ENCODE assay signal across 26 cellular contexts in genomic region chr1:21495225-21495820, GRCh38. TPM values are rescaled to one million over a fixed set of nuclear protein-coding genes. Genes with fewer than 3 reads are reported as not detected.
"Had no signal": no experiment of that assay in that cellular context is flagged by ENCODE, and none has a peak within 500 bp of the region (broad histone marks: within the 10 kb centered on the region; RNA-seq: fewer than 3 reads in every experiment).

No MANE protein-coding gene starts in this region.

- H3K36me3 ChIP-seq: breast epithelium, MG63, Peyer's patch, SJSA1 had no signal

- H3K4me3 ChIP-seq: breast epithelium, MG63, Peyer's patch, SJSA1 had no signal

- H3K27me3 ChIP-seq: breast epithelium, MG63, Peyer's patch, SJSA1 had no signal

- H3K9me3 ChIP-seq: breast epithelium, MG63, Peyer's patch had no signal

- H3K4me1 ChIP-seq: breast epithelium, Peyer's patch had no signal

- DNase-seq: activated CD4-positive, alpha-beta T cell treated with anti-CD3 and anti-CD28 coated beads for 48 hours; activated CD4-positive, alpha-beta T cell treated with anti-CD3 and anti-CD28 coated beads, Interleukin-2, amount 50 U/mL, for 4 hours; activated CD4-positive, CD25-positive, alpha-beta regulatory T cell treated with anti-CD3 and anti-CD28 coated beads, Interleukin-2, amount 50 U/mL, for 72 hours; activated CD8-positive, alpha-beta memory T cell treated with anti-CD3 and anti-CD28 coated beads, Interleukin-2, amount 10 ng/mL, durations not matched to agents 7 days and 5 days; activated effector memory CD4-positive, alpha-beta T cell treated with Interleukin-2 at 50 U/mL for 16 hours; activated naive CD4-positive, alpha-beta T cell; activated T-cell treated with anti-CD3 and anti-CD28 coated beads, Interleukin-2, amount 50 U/mL, for 24 hours; aorta; KG1; MG63; NCI-H1092 treated with DMSO at 0.1 percent for 48 hours; NCI-H1417 treated with DMSO at 0.1 percent for 48 hours; NCI-H1694; NCI-H2029; NCI-H2107; NCI-H2171 treated with DMSO at 0.1 percent for 48 hours; NCI-H226; NCI-H526; NCI-H82; OCI-M1; Peyer's patch; SHP77 had no signal

- H3K27ac ChIP-seq: breast epithelium, Peyer's patch, RWPE1, SJSA1 had no signal

RNA-seq across cellular contexts. Expression of gene ALPL, which starts 13.9 kb away (rescaled TPM):
- total RNA-seq: activated CD8-positive, alpha-beta memory T cell treated with anti-CD3 and anti-CD28 coated beads, Interleukin-2, amount 10 ng/mL, durations not matched to agents 7 days and 5 days; activated T-helper 1 cell treated with anti-CD3 and anti-CD28 coated beads, Interleukin-12 subunit alpha, Interleukin-12 subunit beta, Interleukin-2, Interleukin-4 antibody, amounts not matched to agents 30 ng/mL and 10 ng/mL and 1 ng/mL, durations not matched to agents 14 hours and 24 hours and 36 hours had no signal
